In genomic region chr9:133459476-133460404, GRCh38 we compare ENCODE assay signal across 8 cellular contexts. TPM values are rescaled to one million over a fixed set of nuclear protein-coding genes. Genes with fewer than 3 reads are reported as not detected.
A peak's percentile ranks its signal among the peaks of the same experiment; 100 is the strongest.
DNase-seq lines count a peak whose midpoint lies in the region; FAIRE-seq and TF ChIP-seq lines count a peak whose summit lies in the region.

CACFD1 (plus strand) TSS chr9:133459978; CDS start chr9:133460067, 89 bp downstream.

- CTCF ChIA-PET in HEK293 (lab: Yijun Ruan, JAX): interaction anchor here (0.5 to 1.9 kb wide), 13 partner anchors 8 to 526 kb away, joined by 3 to 5 read pairs (median 3); no protein-coding TSS in a partner anchor
- CTCF ChIA-PET in activated naive CD4-positive, alpha-beta T cell treated with anti-CD3 and anti-CD28 coated beads, Interleukin-2, amount 10 ng/mL, durations not matched to agents 7 days and 5 days (lab: Charles Lee): interaction anchor here (0.7 to 2.1 kb wide), 2 partner anchors 26 to 248 kb away, joined by 4 to 9 read pairs; no protein-coding TSS in a partner anchor

- no peak; the same call in 1 of the 2 replicates for TF ChIP-seq CTCF in HEK293 (tag by site-specific recombination; IDR thresholded peaks at IDR 0.05)

- peaks cover 10% of the 10 kb centered on the region for H3K4me1 Mint-ChIP-seq in activated naive CD4-positive, alpha-beta T cell treated with anti-CD3 and anti-CD28 coated beads, Interleukin-2, amount 10 ng/mL, durations not matched to agents 7 days and 5 days

- no peaks in the 10 kb centered on the region for H3K9me3 ChIP-seq in HEK293 (ENCODE audit: control insufficient read depth, insufficient read depth, low read depth, low read length)

- H3K36me3 ChIP-seq in HEK293 (ENCODE audit: control insufficient read depth in 2 of 2, insufficient read depth in 1 of 2, low read length in 2 of 2): peaks cover 0 to 8% of the 10 kb centered on the region in 2 experiments; a peak in 1 of 3 replicates

- POLR2A ChIA-PET in HEK293 (lab: Yijun Ruan, JAX): interaction anchor here (0.5 to 2.0 kb wide), 35 partner anchors 9 to 429 kb away, joined by 3 to 28 read pairs (median 5); partner anchors contain the start of genes ADAMTS13, GTF3C5, MED22 and REXO4

- H3K4me3 ChIP-seq in HEK293 (ENCODE audit: low read depth, low read length): peak within 1 kb of the TSS; percentile 86

- peak within 1 kb of the TSS; percentile 82 for H3K4me3 Mint-ChIP-seq in activated naive CD4-positive, alpha-beta T cell treated with anti-CD3 and anti-CD28 coated beads, Interleukin-2, amount 10 ng/mL, durations not matched to agents 7 days and 5 days

- FAIRE-seq in G401.6 (lab: Jason Lieb, UNC): peak; percentile 79

- DNase-seq in MV-4-11 (lab: John Stamatoyannopoulos, UW) (peak; percentile 85), SK-MEL-5 (ENCODE audit: low read depth, low spot score) (peak; percentile 92), germinal center (ENCODE audit: low spot score) (peak; percentile 98), non-pigmented ciliary epithelial cell (ENCODE audit: low read depth) (peak; percentile 51), substantia nigra (lab: John Stamatoyannopoulos, UW) (peak; percentile 84 to 100 (median 96))
- DNase-seq in activated naive CD4-positive, alpha-beta T cell treated with anti-CD3 and anti-CD28 coated beads, Interleukin-2, amount 10 ng/mL, durations not matched to agents 7 days and 5 days: peak; percentile 96

- peak within 1 kb of the TSS; percentile 92 for H3K27ac ChIP-seq in HEK293 (ENCODE audit: extremely low read depth, low read depth, low read length)
- peak within 1 kb of the TSS; percentile 96 for H3K27ac ChIP-seq in substantia nigra (ENCODE audit: low read depth, low read length, poor library complexity, severe bottlenecking)

- H3K27me3 Mint-ChIP-seq in activated naive CD4-positive, alpha-beta T cell treated with anti-CD3 and anti-CD28 coated beads, Interleukin-2, amount 10 ng/mL, durations not matched to agents 7 days and 5 days: peaks cover 69% of the 10 kb centered on the region

- H3K36me3 Mint-ChIP-seq in activated naive CD4-positive, alpha-beta T cell treated with anti-CD3 and anti-CD28 coated beads, Interleukin-2, amount 10 ng/mL, durations not matched to agents 7 days and 5 days: no peaks in the 10 kb centered on the region

- H3K9me3 Mint-ChIP-seq in activated naive CD4-positive, alpha-beta T cell treated with anti-CD3 and anti-CD28 coated beads, Interleukin-2, amount 10 ng/mL, durations not matched to agents 7 days and 5 days: no peaks in the 10 kb centered on the region

- in situ Hi-C loops in SK-MEL-5 (cut with HindIII; ENCODE audit: low pct_unique_long_range_greater_than_20kb, low sequenced_read_pairs): no loop called here

- no peaks in the 10 kb centered on the region for H3K4me1 ChIP-seq in HEK293 (ENCODE audit: control insufficient read depth, insufficient read depth, low read length)

- peak within 1 kb of the TSS; percentile 76 for H3K27ac Mint-ChIP-seq in activated naive CD4-positive, alpha-beta T cell treated with anti-CD3 and anti-CD28 coated beads, Interleukin-2, amount 10 ng/mL, durations not matched to agents 7 days and 5 days

TF ChIP-seq in HEK293, 187 proteins besides CTCF, POLR2A, EP300 and RAD21 (continues in another document):
- TF ChIP-seq ZNF398 (tag by site-specific recombination; IDR thresholded peaks at IDR 0.05): peak; percentile 53
- no peak for TF ChIP-seq ZNF670 (tag by site-specific recombination; IDR thresholded peaks at IDR 0.05; ENCODE audit: low read depth)
- TF ChIP-seq ZSCAN5A (tag by site-specific recombination; IDR thresholded peaks at IDR 0.05): no peak
- no peak for TF ChIP-seq ZNF580 (tag by site-specific recombination; IDR thresholded peaks at IDR 0.05)
- TF ChIP-seq ZNF792 (tag by site-specific recombination; IDR thresholded peaks at IDR 0.05): no peak
- peak; percentile 62 for TF ChIP-seq SP7 (tag by site-specific recombination; IDR thresholded peaks at IDR 0.05)
- TF ChIP-seq ZNF600 (tag by site-specific recombination; IDR thresholded peaks at IDR 0.05): peak; percentile 72
- TF ChIP-seq BCL11B (tag by site-specific recombination; IDR thresholded peaks at IDR 0.05; ENCODE audit: low read depth): no peak
- TF ChIP-seq ZNF274 (IDR thresholded peaks at IDR 0.05; ENCODE audit: low read length): no peak
- no peak for TF ChIP-seq ZNF274 (tag by site-specific recombination; IDR thresholded peaks at IDR 0.05; ENCODE audit: borderline replicate concordance)
- no peak for TF ChIP-seq ZNF768 (tag by site-specific recombination; IDR thresholded peaks at IDR 0.05)
- TF ChIP-seq ZNF530 (tag by site-specific recombination; IDR thresholded peaks at IDR 0.05; ENCODE audit: low read depth): no peak
- TF ChIP-seq ZNF133 (tag by site-specific recombination; IDR thresholded peaks at IDR 0.05): no peak
- peak; percentile 72; the same call in 1 of the 2 replicates for TF ChIP-seq ZNF629 (tag by site-specific recombination; IDR thresholded peaks at IDR 0.05)
- no peak for TF ChIP-seq WT1 (tag by site-specific recombination; IDR thresholded peaks at IDR 0.05)
- no peak for TF ChIP-seq ZSCAN30 (tag by site-specific recombination; IDR thresholded peaks at IDR 0.05)
- TF ChIP-seq ZNF324 (tag by site-specific recombination; IDR thresholded peaks at IDR 0.05): peak; percentile 56; the same call in 1 of the 2 replicates
- no peak for TF ChIP-seq ZNF747 (tag by site-specific recombination; IDR thresholded peaks at IDR 0.05)
- no peak for TF ChIP-seq ZNF138 (tag by site-specific recombination; IDR thresholded peaks at IDR 0.05; ENCODE audit: borderline replicate concordance)
- peak; percentile 73 for TF ChIP-seq KLF9 (tag by site-specific recombination; IDR thresholded peaks at IDR 0.05; ENCODE audit: low read depth)
- TF ChIP-seq ZNF335 (tag by site-specific recombination; conservative IDR thresholded peaks at IDR 0.05): peak; percentile 95
- no peak for TF ChIP-seq ZNF155 (tag by site-specific recombination; IDR thresholded peaks at IDR 0.05)
- TF ChIP-seq SCRT1 (tag by site-specific recombination; IDR thresholded peaks at IDR 0.05; ENCODE audit: borderline replicate concordance): no peak
- no peak for TF ChIP-seq ZNF341 (tag by site-specific recombination; IDR thresholded peaks at IDR 0.05; ENCODE audit: low read depth)
- no peak for TF ChIP-seq ZNF311 (tag by site-specific recombination; IDR thresholded peaks at IDR 0.05; ENCODE audit: borderline replicate concordance)
- TF ChIP-seq KLF17 (tag by site-specific recombination; IDR thresholded peaks at IDR 0.05): peak; percentile 54; the same call in 1 of the 2 replicates
- TF ChIP-seq ZNF677 (tag by site-specific recombination; IDR thresholded peaks at IDR 0.05): no peak
- no peak for TF ChIP-seq TCF7L2 (IDR thresholded peaks at IDR 0.05; ENCODE audit: borderline replicate concordance, low read depth, low read length)

RNA-seq across cellular contexts. Expression of gene CACFD1, which starts in this region (rescaled TPM):
- total RNA-seq in SK-MEL-5 (2014; rRNA removed; shearing (Covaris generic)): 2.9 and 3.6 TPM in 2 replicates
- polyA plus RNA-seq in SK-MEL-5 (2015; cell fraction: cytosol; rRNA removed): 7.1 and 9.2 TPM in 2 replicates
- 2.1 and 5.6 TPM in 2 replicates for polyA plus RNA-seq in SK-MEL-5 (2015; cell fraction: nucleus; rRNA removed)

Comparison
In these comparisons a context has a peak if more than half of its experiments do, and no peak if none do; other contexts are left out.
1. Peak in every context shown above with its lines: DNase-seq, H3K4me3 ChIP-seq and H3K27ac ChIP-seq.